Comparison of ENCODE assay signal across 13 cellular contexts in the genomic region with DNA sequence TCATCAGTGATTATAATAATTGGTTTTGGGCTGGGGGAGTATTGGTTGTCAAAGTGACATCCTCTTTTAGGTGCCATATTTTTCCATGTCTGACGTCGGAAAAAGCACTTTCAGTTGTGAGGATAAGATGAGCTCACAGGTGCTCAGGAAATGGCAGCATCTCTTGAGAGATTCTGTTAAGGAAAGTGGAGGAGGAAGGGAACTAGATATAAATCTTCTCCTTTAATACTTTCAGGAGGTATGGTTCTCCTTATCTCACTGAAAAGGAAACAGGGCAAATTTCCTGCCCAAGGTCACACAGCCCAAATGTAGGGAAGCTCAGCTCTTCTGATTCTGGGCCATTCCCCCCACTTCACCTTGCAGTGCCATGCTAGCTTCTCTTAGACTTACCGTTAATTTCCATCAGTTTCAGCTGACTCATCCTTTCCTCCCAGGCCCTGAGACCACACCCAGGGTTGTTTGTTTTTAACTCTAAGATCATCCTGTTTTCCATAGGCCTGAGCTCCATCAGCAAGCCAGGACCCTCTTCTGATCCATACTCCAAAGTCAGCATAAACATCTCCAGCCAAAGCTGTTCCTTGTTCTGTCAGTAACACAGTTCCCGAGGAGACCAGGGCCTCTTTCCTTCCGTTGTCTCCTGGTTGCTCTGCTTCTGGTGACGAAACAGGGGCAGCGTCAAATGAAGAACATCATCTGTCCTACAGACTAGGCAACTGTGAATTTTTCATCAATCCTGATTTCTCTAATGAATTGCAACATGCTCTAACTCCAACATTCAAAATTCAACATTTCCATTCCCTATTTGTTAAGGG.
A peak's percentile ranks its signal among the peaks of the same experiment; 100 is the strongest.
DNase-seq lines count a peak whose midpoint lies in the region; ATAC-seq and TF ChIP-seq lines count a peak whose summit lies in the region.
"Had no signal": no experiment of that assay in that cellular context is flagged by ENCODE, and none has a peak within 500 bp of the region (broad histone marks: within the 10 kb centered on the region; RNA-seq: fewer than 3 reads in every experiment).

No MANE protein-coding gene starts in this region.

- TF ChIP-seq CTCF in OCI-LY1 (IDR thresholded peaks at IDR 0.05; ENCODE audit: low read length) = no peak
- no peak for TF ChIP-seq CTCF in endodermal cell (conservative IDR thresholded peaks at IDR 0.05)
- TF ChIP-seq CTCF in type B pancreatic cell (conservative IDR thresholded peaks at IDR 0.05) = no peak
- no peak for TF ChIP-seq CTCF in WERI-Rb-1 (IDR thresholded peaks at IDR 0.05; ENCODE audit: low read depth, low read length)

- H3K27ac ChIP-seq in OCI-LY1 (ENCODE audit: low read depth, low read length, poor library complexity, severe bottlenecking) (peak overlapping the region; percentile 88), endodermal cell (ENCODE audit: low read depth, low read length) (no peak overlapping the region), WERI-Rb-1 (no peak overlapping the region)
- H3K27ac ChIP-seq: KMS-11 had no signal

- 0 out of 2 replicates have a peak, but pooled peaks cover 5% of the 10 kb centered on the region for H3F3A ChIP-seq in OCI-LY1 (ENCODE audit: insufficient read depth, low read length)

- H3K9me3 ChIP-seq in OCI-LY1 (ENCODE audit: low read length) = no peaks in the 10 kb centered on the region
- no peaks in the 10 kb centered on the region for H3K9me3 ChIP-seq in endodermal cell (ENCODE audit: control insufficient read depth, low read length)
- no peaks in the 10 kb centered on the region for H3K9me3 ChIP-seq in WERI-Rb-1 (ENCODE audit: severe bottlenecking)

- H3K36me3 ChIP-seq in OCI-LY1 (ENCODE audit: insufficient read depth, low read length) (no peaks in the 10 kb centered on the region), endodermal cell (ENCODE audit: control insufficient read depth, insufficient read depth, low read length) (no peaks in the 10 kb centered on the region), WERI-Rb-1 (no peaks in the 10 kb centered on the region)

- H3K9me2 ChIP-seq in OCI-LY1 (ENCODE audit: low read depth, low read length) = no peaks in the 10 kb centered on the region

- no peaks in the 10 kb centered on the region for H3K9me3 Mint-ChIP-seq in endodermal cell
- no peaks in the 10 kb centered on the region for H3K9me3 Mint-ChIP-seq in type B pancreatic cell
- H3K9me3 Mint-ChIP-seq: natural killer cell treated with Interleukin-12 subunit alpha and Interleukin-12 subunit beta and Interleukin-15 and Interleukin-18, amount 100 ng/mL, for 72 hours had no signal

- H4K20me1 ChIP-seq in OCI-LY1 (ENCODE audit: insufficient read depth, low read length) = no peaks in the 10 kb centered on the region

- intact Hi-C loops in Right ventricle myocardium inferior (cut with DNase I) = no loop called here
- intact Hi-C loops in cardiac septum (cut with DNase I) = no loop called here

- H3K4me3 Mint-ChIP-seq in endodermal cell (no peak overlapping the region), type B pancreatic cell (no peak overlapping the region)
- H3K4me3 Mint-ChIP-seq: natural killer cell treated with Interleukin-12 subunit alpha and Interleukin-12 subunit beta and Interleukin-15 and Interleukin-18, amount 100 ng/mL, for 72 hours had no signal

- no peak overlapping the region for H3K4me3 ChIP-seq in OCI-LY1 (ENCODE audit: low read depth, low read length, poor library complexity, severe bottlenecking)
- no peak overlapping the region for H3K4me3 ChIP-seq in endodermal cell (ENCODE audit: low read length)
- H3K4me3 ChIP-seq in WERI-Rb-1 (ENCODE audit: low read depth, low read length) = no peak overlapping the region

- H3K9ac ChIP-seq in OCI-LY1 (ENCODE audit: low read length) (peak overlapping the region; percentile 5; the same call in 1 of the 2 replicates), endodermal cell (ENCODE audit: extremely low read depth, low read length, poor library complexity, severe bottlenecking) (no peak overlapping the region)
- H3K9ac ChIP-seq: KMS-11 had no signal

- ATAC-seq in Right ventricle myocardium inferior = peak; percentile 23
- ATAC-seq: natural killer cell treated with Interleukin-12 subunit alpha and Interleukin-12 subunit beta and Interleukin-15 and Interleukin-18, amount 100 ng/mL, for 72 hours had no signal

- DNase-seq in Right ventricle myocardium inferior (ENCODE audit: missing footprints) (no peak), cardiac septum (ENCODE audit: low spot score) (no peak), endodermal cell (peak; percentile 47), type B pancreatic cell (ENCODE audit: extremely low spot score, unreplicated experiment) (no peak), WERI-Rb-1 (no peak), HuH-7.5 (ENCODE audit: low spot score) (no peak)
- no peak for DNase-seq in activated T-cell treated with anti-CD3 and anti-CD28 coated beads, Interleukin-2, amount 50 U/mL, for 48 hours
- DNase-seq: activated naive CD4-positive, alpha-beta T cell treated with Interleukin-2 at 50 U/mL for 16 hours; C1 segment of cervical spinal cord; NCI-H526 had no signal

- no peak overlapping the region for H2AFZ ChIP-seq in OCI-LY1 (ENCODE audit: low read length)

- peaks cover 23% of the 10 kb centered on the region for H3K4me1 Mint-ChIP-seq in endodermal cell
- H3K4me1 Mint-ChIP-seq in type B pancreatic cell (ENCODE audit: unreplicated experiment) = peaks cover 27% of the 10 kb centered on the region

- H3K4me1 ChIP-seq in OCI-LY1 (ENCODE audit: insufficient read depth, low read length, severe bottlenecking) (peaks cover 86% of the 10 kb centered on the region), endodermal cell (ENCODE audit: control insufficient read depth, insufficient read depth, low read length) (peaks cover 10% of the 10 kb centered on the region)

- 77 to 91% methylated on average over 5 to 7 of the region's 7 CpGs for WGBS in endodermal cell (ENCODE audit: insufficient coverage in 1 of 2, insufficient read length in 1 of 2), 2 experiments

- H3K79me2 ChIP-seq in OCI-LY1 (ENCODE audit: insufficient read depth, low read length) = no peaks in the 10 kb centered on the region

- no peaks in the 10 kb centered on the region for H3K27me3 ChIP-seq in OCI-LY1 (ENCODE audit: insufficient read depth, low read length)
- no peaks in the 10 kb centered on the region for H3K27me3 ChIP-seq in endodermal cell (ENCODE audit: control insufficient read depth, insufficient read depth, low read length, poor library complexity, severe bottlenecking)
- H3K27me3 ChIP-seq in WERI-Rb-1 (ENCODE audit: insufficient read depth, low read depth, severe bottlenecking) = no peaks in the 10 kb centered on the region

- H3K36me3 Mint-ChIP-seq in endodermal cell (ENCODE audit: low read depth) (no peaks in the 10 kb centered on the region), type B pancreatic cell (no peaks in the 10 kb centered on the region)
- H3K36me3 Mint-ChIP-seq: natural killer cell treated with Interleukin-12 subunit alpha and Interleukin-12 subunit beta and Interleukin-15 and Interleukin-18, amount 100 ng/mL, for 72 hours had no signal

- H3K27ac Mint-ChIP-seq in endodermal cell (no peak overlapping the region), type B pancreatic cell (peak overlapping the region; percentile 47)
- H3K27ac Mint-ChIP-seq: natural killer cell treated with Interleukin-12 subunit alpha and Interleukin-12 subunit beta and Interleukin-15 and Interleukin-18, amount 100 ng/mL, for 72 hours had no signal

- peak overlapping the region; percentile 51; the same call in 1 of the 2 replicates for H3K4me2 ChIP-seq in OCI-LY1 (ENCODE audit: low read length)
- H3K4me2 ChIP-seq: KMS-11 had no signal

- H3K27me3 Mint-ChIP-seq in endodermal cell (ENCODE audit: insufficient read depth) (no peaks in the 10 kb centered on the region), type B pancreatic cell (peaks cover 14% of the 10 kb centered on the region)
